In the genomic region with DNA sequence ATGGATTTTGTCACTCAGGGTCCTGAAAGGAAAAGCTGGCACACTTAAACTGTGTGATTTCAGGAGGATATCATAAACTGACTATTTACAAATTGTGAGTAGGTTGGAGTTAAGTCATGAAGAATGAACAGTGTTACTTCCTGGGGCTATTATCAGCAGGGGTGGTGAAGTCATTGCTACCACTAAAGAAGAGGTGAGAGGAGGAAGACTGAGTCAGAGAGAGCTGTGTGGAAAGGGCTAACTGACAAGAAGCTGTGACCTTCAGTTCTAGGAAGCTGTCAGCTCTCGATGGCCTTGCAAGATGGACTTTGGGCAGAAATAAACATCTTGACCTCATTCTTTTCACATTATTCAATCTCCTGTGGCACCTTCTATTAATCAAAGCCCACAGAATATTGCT, we compare ENCODE assay signal across 12 cellular contexts.
DNase-seq lines count a peak whose midpoint lies in the region; ATAC-seq and TF ChIP-seq lines count a peak whose summit lies in the region.
"Had no signal": no experiment of that assay in that cellular context is flagged by ENCODE, and none has a peak within 500 bp of the region (broad histone marks: within the 10 kb centered on the region; RNA-seq: fewer than 3 reads in every experiment).

No MANE protein-coding gene starts in this region.

- intact Hi-C loops in activated CD4-positive, alpha-beta T cell treated with anti-CD3 and anti-CD28 coated beads, Interleukin-2, amount 10 ng/mL, durations not matched to agents 24 days and 14 days (cut with micrococcal nuclease): no loop called here

- POLR2A ChIA-PET in activated CD4-positive, alpha-beta T cell treated with anti-CD3 and anti-CD28 coated beads, Interleukin-2, amount 10 ng/mL, durations not matched to agents 7 days and 5 days (lab: Charles Lee): no interaction called here

- peak overlapping the region; percentile 25 for H3K27ac Mint-ChIP-seq in activated CD4-positive, alpha-beta T cell treated with anti-CD3 and anti-CD28 coated beads, Interleukin-2, amount 10 ng/mL, durations not matched to agents 24 days and 14 days
- no peak overlapping the region for H3K27ac Mint-ChIP-seq in activated CD4-positive, alpha-beta T cell treated with anti-CD3 and anti-CD28 coated beads, Interleukin-2, amount 10 ng/mL, durations not matched to agents 7 days and 5 days

- no peak overlapping the region for H3K4me3 ChIP-seq in choroid plexus epithelial cell (ENCODE audit: low read depth, low read length)
- H3K4me3 ChIP-seq: left ventricle myocardium inferior, SK-N-MC had no signal

- no peak overlapping the region for H3K4me3 Mint-ChIP-seq in activated CD4-positive, alpha-beta T cell treated with anti-CD3 and anti-CD28 coated beads, Interleukin-2, amount 10 ng/mL, durations not matched to agents 24 days and 14 days
- H3K4me3 Mint-ChIP-seq in activated CD4-positive, alpha-beta T cell treated with anti-CD3 and anti-CD28 coated beads, Interleukin-2, amount 10 ng/mL, durations not matched to agents 7 days and 5 days: no peak overlapping the region

- TF ChIP-seq CTCF in choroid plexus epithelial cell (conservative IDR thresholded peaks at IDR 0.05; ENCODE audit: low read depth, low read length): no peak

- peaks cover 13% of the 10 kb centered on the region for H3K4me1 Mint-ChIP-seq in activated CD4-positive, alpha-beta T cell treated with anti-CD3 and anti-CD28 coated beads, Interleukin-2, amount 10 ng/mL, durations not matched to agents 24 days and 14 days
- peaks cover 5% of the 10 kb centered on the region for H3K4me1 Mint-ChIP-seq in activated CD4-positive, alpha-beta T cell treated with anti-CD3 and anti-CD28 coated beads, Interleukin-2, amount 10 ng/mL, durations not matched to agents 7 days and 5 days

- no peaks in the 10 kb centered on the region for H3K36me3 Mint-ChIP-seq in activated CD4-positive, alpha-beta T cell treated with anti-CD3 and anti-CD28 coated beads, Interleukin-2, amount 10 ng/mL, durations not matched to agents 24 days and 14 days (ENCODE audit: low read depth)
- H3K36me3 Mint-ChIP-seq in activated CD4-positive, alpha-beta T cell treated with anti-CD3 and anti-CD28 coated beads, Interleukin-2, amount 10 ng/mL, durations not matched to agents 7 days and 5 days (ENCODE audit: low read depth): no peaks in the 10 kb centered on the region

- CTCF ChIA-PET in activated CD4-positive, alpha-beta T cell treated with anti-CD3 and anti-CD28 coated beads, Interleukin-2, amount 10 ng/mL, durations not matched to agents 7 days and 5 days (lab: Charles Lee): no interaction called here

- DNase-seq in activated CD4-positive, alpha-beta T cell treated with anti-CD3 and anti-CD28 coated beads, Interleukin-2, amount 10 ng/mL, durations not matched to agents 24 days and 14 days: peak; percentile 56
- DNase-seq in activated CD4-positive, alpha-beta T cell treated with anti-CD3 and anti-CD28 coated beads, Interleukin-2, amount 10 ng/mL, durations not matched to agents 7 days and 5 days: no peak
- peak; percentile 61 for DNase-seq in MV-4-11 (lab: John Stamatoyannopoulos, UW)
- DNase-seq in choroid plexus epithelial cell (ENCODE audit: low read depth): peak; percentile 89
- peak; percentile 92 for DNase-seq in non-pigmented ciliary epithelial cell (ENCODE audit: low read depth)
- DNase-seq: left ventricle myocardium inferior, NCI-H146, retina had no signal

- H3K27me3 Mint-ChIP-seq in activated CD4-positive, alpha-beta T cell treated with anti-CD3 and anti-CD28 coated beads, Interleukin-2, amount 10 ng/mL, durations not matched to agents 24 days and 14 days: no peaks in the 10 kb centered on the region
- H3K27me3 Mint-ChIP-seq in activated CD4-positive, alpha-beta T cell treated with anti-CD3 and anti-CD28 coated beads, Interleukin-2, amount 10 ng/mL, durations not matched to agents 7 days and 5 days: peaks cover 6% of the 10 kb centered on the region

- no peak for ATAC-seq in GM21619 (IDR thresholded peaks at IDR 0.05; ENCODE audit: unreplicated experiment)
- no peak for ATAC-seq in GM18907 (IDR thresholded peaks at IDR 0.05; ENCODE audit: unreplicated experiment)
- no peak for ATAC-seq in HG03442 (IDR thresholded peaks at IDR 0.05; ENCODE audit: unreplicated experiment)

- H3K9me3 Mint-ChIP-seq in activated CD4-positive, alpha-beta T cell treated with anti-CD3 and anti-CD28 coated beads, Interleukin-2, amount 10 ng/mL, durations not matched to agents 24 days and 14 days: peaks cover 16% of the 10 kb centered on the region
- no peaks in the 10 kb centered on the region for H3K9me3 Mint-ChIP-seq in activated CD4-positive, alpha-beta T cell treated with anti-CD3 and anti-CD28 coated beads, Interleukin-2, amount 10 ng/mL, durations not matched to agents 7 days and 5 days
